In the genomic region with DNA sequence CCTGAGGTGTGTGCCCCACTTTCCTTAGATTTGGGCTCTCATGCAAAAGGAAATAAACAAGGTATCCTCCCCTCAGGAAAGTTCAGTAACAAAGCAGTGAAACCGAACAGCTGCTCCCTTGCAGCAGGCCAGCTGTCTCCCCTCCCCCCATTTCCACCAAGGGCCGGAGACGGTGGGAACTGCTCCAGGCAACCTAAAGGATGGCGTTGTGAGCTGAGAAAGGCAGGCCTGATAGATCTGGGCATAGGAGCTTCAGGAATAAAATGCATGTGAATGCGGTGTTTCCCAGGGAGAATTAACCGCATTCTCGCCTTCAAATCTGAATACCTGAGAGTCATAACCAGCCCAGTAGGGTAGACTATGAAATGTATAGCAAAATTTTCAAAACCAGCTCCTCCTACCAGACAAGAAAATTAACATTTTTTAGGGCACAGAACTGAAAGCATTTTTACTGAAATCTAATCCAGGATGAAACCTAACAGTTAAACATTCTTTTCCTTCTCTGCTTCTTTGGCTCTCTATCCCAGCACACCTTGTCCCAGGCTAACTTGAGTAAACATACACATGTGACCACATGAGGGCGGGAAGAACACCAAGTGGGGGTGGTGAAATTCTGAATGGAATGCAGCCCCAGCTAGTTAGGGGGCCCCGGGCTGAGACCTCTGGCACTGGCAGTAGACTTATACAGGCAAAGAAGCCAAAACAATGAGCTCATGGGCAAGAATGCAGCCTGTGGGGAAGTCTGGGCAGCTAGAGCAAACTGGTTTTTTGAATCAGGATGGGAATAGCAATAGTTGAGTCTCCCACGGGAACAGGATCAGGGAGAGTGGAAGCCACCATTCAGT, we compare ENCODE assay signal across 8 cellular contexts. TPM values are rescaled to one million over a fixed set of nuclear protein-coding genes. Genes with fewer than 3 reads are reported as not detected.
DNase-seq lines count a peak whose midpoint lies in the region; ATAC-seq and TF ChIP-seq lines count a peak whose summit lies in the region.

No MANE protein-coding gene starts in this region.

- H3K27ac Mint-ChIP-seq in CD8-positive, alpha-beta memory T cell: peak overlapping the region; percentile 90 to 98 (median 96)
- peak overlapping the region; percentile 100 for H3K27ac Mint-ChIP-seq in WTC11
- peak overlapping the region; percentile 98 to 99 for H3K27ac Mint-ChIP-seq in effector memory CD8-positive, alpha-beta T cell

- no peaks in the 10 kb centered on the region for H3K9me3 ChIP-seq in CD8-positive, alpha-beta memory T cell (ENCODE audit: low read length)
- H3K9me3 ChIP-seq in stomach: no peaks in the 10 kb centered on the region

- H3K4me3 ChIP-seq in CD8-positive, alpha-beta memory T cell (ENCODE audit: low read length): peak overlapping the region; percentile 59
- H3K4me3 ChIP-seq in stomach: peak overlapping the region; percentile 29 to 41 (median 37)

- H3K36me3 ChIP-seq in CD8-positive, alpha-beta memory T cell (ENCODE audit: insufficient read depth, low read length): peaks cover 5% of the 10 kb centered on the region
- H3K36me3 ChIP-seq in stomach: peaks cover 9 to 35% (median 25%) of the 10 kb centered on the region in 4 donors

- peak in 1 of 5 donors; percentile 63 for DNase-seq in CD8-positive, alpha-beta memory T cell
- peak; percentile 54 for DNase-seq in NCI-H1092 (lab: John Stamatoyannopoulos, UW)
- peak; percentile 91 for DNase-seq in WTC11 (ENCODE audit: low spot score)
- DNase-seq in effector memory CD8-positive, alpha-beta T cell: peak in 1 of 3 experiments; percentile 47
- DNase-seq in medulla oblongata (ENCODE audit: extremely low spot score): peak; percentile 83
- DNase-seq in stomach: peak; percentile 93
- DNase-seq in NOMO-1 (lab: John Stamatoyannopoulos, UW; ENCODE audit: unreplicated experiment in 2 of 2): no peak

- H3K27me3 ChIP-seq in CD8-positive, alpha-beta memory T cell (ENCODE audit: insufficient read depth, low read length, poor library complexity, severe bottlenecking): no peaks in the 10 kb centered on the region
- H3K27me3 ChIP-seq in stomach: no peaks in the 10 kb centered on the region

- 1 to 4% (median 3%) methylated on average over 10 of the region's 10 CpGs for WGBS in stomach, 5 donors

- no peaks in the 10 kb centered on the region for H3K27me3 Mint-ChIP-seq in CD8-positive, alpha-beta memory T cell
- no peaks in the 10 kb centered on the region for H3K27me3 Mint-ChIP-seq in WTC11 (ENCODE audit: low read depth)
- H3K27me3 Mint-ChIP-seq in effector memory CD8-positive, alpha-beta T cell: no peaks in the 10 kb centered on the region

- ATAC-seq in GM21515 (IDR thresholded peaks at IDR 0.05; ENCODE audit: unreplicated experiment) (peak; percentile 12), WTC11 (peak; percentile 78)
- peak; percentile 11 for ATAC-seq in effector memory CD8-positive, alpha-beta T cell (replicated peaks)

- H3K4me3 Mint-ChIP-seq in CD8-positive, alpha-beta memory T cell: peak overlapping the region; percentile 78 to 100 (median 88)
- H3K4me3 Mint-ChIP-seq in WTC11: peak overlapping the region; percentile 57
- H3K4me3 Mint-ChIP-seq in effector memory CD8-positive, alpha-beta T cell: peak overlapping the region; percentile 88 to 99

- H3K36me3 Mint-ChIP-seq in CD8-positive, alpha-beta memory T cell: peaks cover 5 to 41% (median 8%) of the 10 kb centered on the region in 3 donors
- H3K36me3 Mint-ChIP-seq in WTC11: peaks cover 17% of the 10 kb centered on the region
- H3K36me3 Mint-ChIP-seq in effector memory CD8-positive, alpha-beta T cell (ENCODE audit: insufficient read depth): peaks cover 85% of the 10 kb centered on the region

- CTCF ChIA-PET in CD8-positive, alpha-beta memory T cell (lab: Charles Lee): interaction anchor here (1.3 to 5.1 kb wide), 4 partner anchors 8 to 54 kb away, joined by 4 to 57 read pairs (median 8); partner anchors contain the start of gene MCL1
- CTCF ChIA-PET in WTC11 (lab: Charles Lee): interaction anchor here (0.5 to 7.2 kb wide), 13 partner anchors 8 to 428 kb away, joined by 3 to 68 read pairs (median 4); partner anchors contain the start of genes ENSA, FALEC and MCL1

- H3K4me1 ChIP-seq in CD8-positive, alpha-beta memory T cell (ENCODE audit: insufficient read depth, low read length): peaks cover 95% of the 10 kb centered on the region
- H3K4me1 ChIP-seq in stomach: peaks cover 96 to 100% (median 98%) of the 10 kb centered on the region in 4 donors

- H3K27ac ChIP-seq in CD8-positive, alpha-beta memory T cell (ENCODE audit: low read depth, low read length): peak overlapping the region; percentile 49
- peak overlapping the region; percentile 96 to 100 (median 100) for H3K27ac ChIP-seq in stomach

- no peak for TF ChIP-seq CTCF in WTC11 (IDR thresholded peaks at IDR 0.05)
- TF ChIP-seq CTCF in stomach (IDR thresholded peaks at IDR 0.05): no peak

- H3K9me3 Mint-ChIP-seq in CD8-positive, alpha-beta memory T cell: no peaks in the 10 kb centered on the region
- H3K9me3 Mint-ChIP-seq in WTC11: no peaks in the 10 kb centered on the region
- H3K9me3 Mint-ChIP-seq in effector memory CD8-positive, alpha-beta T cell: no peaks in the 10 kb centered on the region

- TF ChIP-seq POLR2A in stomach (IDR thresholded peaks at IDR 0.05): no peak

- TF ChIP-seq EP300 in stomach (IDR thresholded peaks at IDR 0.05): peak; percentile 86

- peaks cover 79 to 96% (median 88%) of the 10 kb centered on the region in 3 donors for H3K4me1 Mint-ChIP-seq in CD8-positive, alpha-beta memory T cell
- peaks cover 77% of the 10 kb centered on the region for H3K4me1 Mint-ChIP-seq in WTC11
- peaks cover 72 to 82% of the 10 kb centered on the region in 2 donors for H3K4me1 Mint-ChIP-seq in effector memory CD8-positive, alpha-beta T cell (ENCODE audit: low read depth in 2 of 2)

- POLR2A ChIA-PET in CD8-positive, alpha-beta memory T cell (lab: Charles Lee): interaction anchor here (0.6 to 11.0 kb wide), 7 partner anchors 8 to 420 kb away, joined by 3 to 486 read pairs (median 4); partner anchors contain the start of genes ADAMTSL4, ENSA and MCL1
- POLR2A ChIA-PET in WTC11 (lab: Charles Lee): interaction anchor here (0.7 to 5.5 kb wide), 10 partner anchors 9 to 415 kb away, joined by 3 to 124 read pairs (median 5); partner anchors contain the start of genes ENSA, FALEC, GOLPH3L and MCL1

- intact Hi-C loops in stomach (cut with DNase I; ENCODE audit: low total_unique reads): no loop called here

TF ChIP-seq in WTC11, 78 proteins besides CTCF, POLR2A, EP300 and RAD21 (continues in another document):
- TF ChIP-seq TEAD1 (CRISPR knock-in tag; IDR thresholded peaks at IDR 0.05) (peak; percentile 86), ATF2 (CRISPR knock-in tag; IDR thresholded peaks at IDR 0.05; ENCODE audit: borderline replicate concordance, low read depth) (no peak), FOXK1 (CRISPR knock-in tag; IDR thresholded peaks at IDR 0.05) (peak; percentile 54), NR2C2 (CRISPR knock-in tag; IDR thresholded peaks at IDR 0.05) (no peak)
- TF ChIP-seq, protein P1, sequence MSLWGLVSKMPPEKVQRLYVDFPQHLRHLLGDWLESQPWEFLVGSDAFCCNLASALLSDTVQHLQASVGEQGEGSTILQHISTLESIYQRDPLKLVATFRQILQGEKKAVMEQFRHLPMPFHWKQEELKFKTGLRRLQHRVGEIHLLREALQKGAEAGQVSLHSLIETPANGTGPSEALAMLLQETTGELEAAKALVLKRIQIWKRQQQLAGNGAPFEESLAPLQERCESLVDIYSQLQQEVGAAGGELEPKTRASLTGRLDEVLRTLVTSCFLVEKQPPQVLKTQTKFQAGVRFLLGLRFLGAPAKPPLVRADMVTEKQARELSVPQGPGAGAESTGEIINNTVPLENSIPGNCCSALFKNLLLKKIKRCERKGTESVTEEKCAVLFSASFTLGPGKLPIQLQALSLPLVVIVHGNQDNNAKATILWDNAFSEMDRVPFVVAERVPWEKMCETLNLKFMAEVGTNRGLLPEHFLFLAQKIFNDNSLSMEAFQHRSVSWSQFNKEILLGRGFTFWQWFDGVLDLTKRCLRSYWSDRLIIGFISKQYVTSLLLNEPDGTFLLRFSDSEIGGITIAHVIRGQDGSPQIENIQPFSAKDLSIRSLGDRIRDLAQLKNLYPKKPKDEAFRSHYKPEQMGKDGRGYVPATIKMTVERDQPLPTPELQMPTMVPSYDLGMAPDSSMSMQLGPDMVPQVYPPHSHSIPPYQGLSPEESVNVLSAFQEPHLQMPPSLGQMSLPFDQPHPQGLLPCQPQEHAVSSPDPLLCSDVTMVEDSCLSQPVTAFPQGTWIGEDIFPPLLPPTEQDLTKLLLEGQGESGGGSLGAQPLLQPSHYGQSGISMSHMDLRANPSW (CRISPR knock-in tag; conservative IDR thresholded peaks at IDR 0.05; ENCODE audit: low read depth): no peak

RNA-seq across cellular contexts. Expression of gene MCL1, which starts 11.5 kb away (rescaled TPM):
- 100 to 1,000 TPM; 211 to 216 TPM for total RNA-seq in CD8-positive, alpha-beta memory T cell
- 168 TPM for polyA plus RNA-seq in CD8-positive, alpha-beta memory T cell
- 191 to 212 TPM (median 204 TPM) in 3 replicates for total RNA-seq in WTC11 (2021)
- total RNA-seq in stomach: 100 to 1,000 TPM in 4 of 5 donors, 10 to 100 TPM in 1; 87.5 to 330 (median 142) TPM
- 100 to 1,000 TPM in 2 of 3 donors, 10 to 100 TPM in 1; 77.7 to 127 (median 115) TPM for polyA plus RNA-seq in stomach

RNA-seq across cellular contexts. Expression of gene ADAMTSL4, which starts 18.7 kb away (rescaled TPM):
- total RNA-seq in CD8-positive, alpha-beta memory T cell: under 1 TPM; 0.22 to 0.31 TPM
- not detected for polyA plus RNA-seq in CD8-positive, alpha-beta memory T cell
- 6.6 to 14.7 TPM (median 14.1 TPM) in 3 replicates for total RNA-seq in WTC11 (2021)
- total RNA-seq in stomach: 10 to 100 TPM in 3 of 5 donors, 1 to 10 TPM in 2; 4.9 to 32.3 (median 11.7) TPM
- 10 to 100 TPM in 1 of 3 donors, 1 to 10 TPM in 2; 7.5 to 54.2 (median 8.7) TPM for polyA plus RNA-seq in stomach

RNA-seq across cellular contexts. Expression of gene FALEC, which starts 52.4 kb away (rescaled TPM):
- total RNA-seq in CD8-positive, alpha-beta memory T cell: not detected
- not detected for polyA plus RNA-seq in CD8-positive, alpha-beta memory T cell
- total RNA-seq in WTC11 (2021): 0.71 to 1.2 TPM (median 1.0 TPM) in 3 replicates
- total RNA-seq in stomach: not detected
- polyA plus RNA-seq in stomach: under 1 TPM in 1 of 3 donors, not detected in 2; 0.93 TPM

Comparison
In these comparisons a context has a peak if more than half of its experiments do, and no peak if none do; other contexts are left out.
1. DNase-seq: peak in NCI-H1092 (single experiment), WTC11 (single experiment), medulla oblongata (single experiment) and stomach (single experiment); none in NOMO-1 (0 of 2).
2. ATAC-seq: peak in every context shown above with its lines; median percentile 78 in WTC11; 12 in GM21515; 11 in effector memory CD8-positive, alpha-beta T cell.
3. Peak in every context shown above with its lines, with median percentiles within 50 percentile points of each other: H3K27ac Mint-ChIP-seq and H3K4me3 Mint-ChIP-seq.